9 cellular contexts compared by ENCODE assay signal in the genomic region with DNA sequence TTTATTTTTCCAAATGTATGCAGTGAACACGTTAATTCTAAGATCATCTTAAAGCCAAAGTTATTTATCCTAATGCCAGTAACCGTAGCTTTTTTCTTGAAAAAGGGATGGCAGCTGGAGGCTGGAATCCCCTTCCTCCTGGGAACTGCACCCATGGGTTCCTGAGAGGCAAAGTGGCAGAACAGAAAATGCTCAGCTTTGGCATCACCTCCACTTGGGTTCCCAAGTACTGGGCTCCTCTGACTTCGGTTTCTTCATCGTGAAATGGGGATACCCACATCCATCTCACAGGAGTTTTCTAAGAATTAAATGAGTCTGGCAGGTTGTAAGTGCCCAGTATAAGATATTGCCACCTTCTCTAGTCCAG. TPM values are rescaled to one million over a fixed set of nuclear protein-coding genes. Genes with fewer than 3 reads are reported as not detected.
A peak's percentile ranks its signal among the peaks of the same experiment; 100 is the strongest.
DNase-seq lines count a peak whose midpoint lies in the region; ATAC-seq and TF ChIP-seq lines count a peak whose summit lies in the region.
"Had no signal": no experiment of that assay in that cellular context is flagged by ENCODE, and none has a peak within 500 bp of the region (broad histone marks: within the 10 kb centered on the region; RNA-seq: fewer than 3 reads in every experiment).

No MANE protein-coding gene starts in this region.

- no peak for DNase-seq in activated T-cell treated with anti-CD3 and anti-CD28 coated beads, Interleukin-2, amount 50 U/mL, for 4 hours
- DNase-seq in activated T-cell treated with anti-CD3 and anti-CD28 coated beads for 4 hours (no peak), natural killer cell (no peak), DMS153 (lab: John Stamatoyannopoulos, UW) (no peak), Kasumi-1 (lab: John Stamatoyannopoulos, UW) (no peak), middle frontal gyrus (ENCODE audit: extremely low spot score, low spot score) (no peak)
- DNase-seq in central memory CD8-positive, alpha-beta T cell (ENCODE audit: low spot score in 2 of 2), result no peak

- peaks cover 19% of the 10 kb centered on the region for H3K4me1 Mint-ChIP-seq in activated T-cell treated with anti-CD3 and anti-CD28 coated beads, Interleukin-2, amount 50 U/mL, for 4 hours (ENCODE audit: low read depth)
- peaks cover 17% of the 10 kb centered on the region for H3K4me1 Mint-ChIP-seq in central memory CD8-positive, alpha-beta T cell
- H3K4me1 Mint-ChIP-seq in natural killer cell, result peaks cover 12 to 22% of the 10 kb centered on the region in 2 donors

- intact Hi-C loops in natural killer cell (cut with micrococcal nuclease), result loop anchor here (2.0 to 5.0 kb wide), 2 partner anchors 34 to 64 kb away; partner anchors contain the start of gene CGAS

- H3K9me3 Mint-ChIP-seq in activated T-cell treated with anti-CD3 and anti-CD28 coated beads, Interleukin-2, amount 50 U/mL, for 4 hours, result no peaks in the 10 kb centered on the region
- H3K9me3 Mint-ChIP-seq in central memory CD8-positive, alpha-beta T cell, result no peaks in the 10 kb centered on the region
- no peaks in the 10 kb centered on the region for H3K9me3 Mint-ChIP-seq in natural killer cell

- peaks cover 2% of the 10 kb centered on the region for H3K27me3 Mint-ChIP-seq in activated T-cell treated with anti-CD3 and anti-CD28 coated beads, Interleukin-2, amount 50 U/mL, for 4 hours (ENCODE audit: low read depth)
- H3K27me3 Mint-ChIP-seq in central memory CD8-positive, alpha-beta T cell, result no peaks in the 10 kb centered on the region
- no peaks in the 10 kb centered on the region for H3K27me3 Mint-ChIP-seq in natural killer cell (ENCODE audit: low read depth in 2 of 2)

- H3K27ac Mint-ChIP-seq in central memory CD8-positive, alpha-beta T cell (ENCODE audit: low read depth), result peak overlapping the region; percentile 84
- H3K27ac Mint-ChIP-seq in natural killer cell, result peak overlapping the region; percentile 80 to 90

- no peaks in the 10 kb centered on the region for H3K36me3 Mint-ChIP-seq in activated T-cell treated with anti-CD3 and anti-CD28 coated beads, Interleukin-2, amount 50 U/mL, for 4 hours (ENCODE audit: insufficient read depth)
- no peaks in the 10 kb centered on the region for H3K36me3 Mint-ChIP-seq in central memory CD8-positive, alpha-beta T cell (ENCODE audit: insufficient read depth)
- no peaks in the 10 kb centered on the region for H3K36me3 Mint-ChIP-seq in natural killer cell

- peak; percentile 20 to 24 for ATAC-seq in activated T-cell treated with anti-CD3 and anti-CD28 coated beads, Interleukin-2, amount 50 U/mL, for 4 hours
- ATAC-seq in HG03442 (IDR thresholded peaks at IDR 0.05; ENCODE audit: unreplicated experiment) (peak; percentile 23), natural killer cell (peak; percentile 5 to 11 (median 8))
- ATAC-seq in central memory CD8-positive, alpha-beta T cell (replicated peaks; ENCODE audit: extremely low read depth, poor library complexity, severe bottlenecking), result no peak

- TF ChIP-seq CTCF in natural killer cell (IDR thresholded peaks at IDR 0.05), result no peak

- H3K4me3 Mint-ChIP-seq in activated T-cell treated with anti-CD3 and anti-CD28 coated beads, Interleukin-2, amount 50 U/mL, for 4 hours, result peak overlapping the region; percentile 81
- H3K4me3 Mint-ChIP-seq in central memory CD8-positive, alpha-beta T cell, result peak overlapping the region; percentile 85
- peak overlapping the region; percentile 89 for H3K4me3 Mint-ChIP-seq in natural killer cell

RNA-seq across cellular contexts. Expression of gene DDX43, which starts 6.2 kb away (rescaled TPM):
- total RNA-seq in activated T-cell treated with anti-CD3 and anti-CD28 coated beads, Interleukin-2, amount 50 U/mL, for 4 hours, result under 1 TPM in 2 of 3 donors, not detected in 1; 0.25 to 0.27 TPM
- total RNA-seq in natural killer cell, result 1 to 10 TPM in 2 of 3 donors, not detected in 1; 1.2 to 2.6 TPM

RNA-seq across cellular contexts. Expression of gene OOEP, which starts 18.7 kb away (rescaled TPM):
- under 1 TPM in 1 of 3 donors, not detected in 2; 0.38 TPM for total RNA-seq in activated T-cell treated with anti-CD3 and anti-CD28 coated beads, Interleukin-2, amount 50 U/mL, for 4 hours
- 1 to 10 TPM in 1 of 3 donors, under 1 TPM in 1, not detected in 1; 0.35 to 1.1 TPM for total RNA-seq in natural killer cell

RNA-seq across cellular contexts. Expression of gene KHDC3L, which starts 26.0 kb away (rescaled TPM):
- total RNA-seq in activated T-cell treated with anti-CD3 and anti-CD28 coated beads, Interleukin-2, amount 50 U/mL, for 4 hours, result not detected
- total RNA-seq in natural killer cell, result not detected
- total RNA-seq: adrenal gland had no signal

RNA-seq across cellular contexts. Expression of gene DPPA5, which starts 34.3 kb away (rescaled TPM):
- total RNA-seq in activated T-cell treated with anti-CD3 and anti-CD28 coated beads, Interleukin-2, amount 50 U/mL, for 4 hours, result not detected
- not detected for total RNA-seq in natural killer cell
- total RNA-seq: adrenal gland had no signal
